ENCODE assay signal across 9 cellular contexts in the genomic region with DNA sequence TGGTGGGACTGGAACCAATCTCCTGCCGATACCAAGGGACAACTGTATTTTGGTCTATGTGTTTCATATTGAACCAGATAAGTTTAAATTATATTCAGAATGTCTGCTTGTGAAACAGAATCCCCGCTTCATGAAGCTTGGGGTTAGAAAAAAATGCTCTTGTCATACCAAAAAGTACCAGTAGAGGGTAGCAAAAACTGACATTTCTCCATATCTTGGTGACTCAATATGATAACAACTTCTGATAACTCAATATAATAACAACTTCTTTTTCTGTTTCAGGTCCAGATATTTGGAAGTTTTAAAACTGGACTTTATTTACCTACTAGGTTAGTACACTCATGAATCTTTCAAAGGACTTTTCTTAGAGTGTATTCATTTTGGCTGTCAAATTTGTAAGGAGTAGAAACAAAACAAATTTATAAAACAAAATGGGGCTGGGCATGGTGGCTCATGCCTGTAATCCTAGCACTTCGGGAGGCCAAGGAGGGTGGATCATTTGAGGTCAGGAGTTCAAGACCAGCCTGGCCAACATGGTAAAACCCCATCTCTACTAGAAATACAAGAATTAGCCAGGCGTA. TPM values are rescaled to one million over a fixed set of nuclear protein-coding genes. Genes with fewer than 3 reads are reported as not detected.
DNase-seq lines count a peak whose midpoint lies in the region; ATAC-seq and TF ChIP-seq lines count a peak whose summit lies in the region.
"Had no signal": no experiment of that assay in that cellular context is flagged by ENCODE, and none has a peak within 500 bp of the region (broad histone marks: within the 10 kb centered on the region; RNA-seq: fewer than 3 reads in every experiment).

No MANE protein-coding gene starts in this region.

- TF ChIP-seq POLR2A in esophagus muscularis mucosa (IDR thresholded peaks at IDR 0.05; ENCODE audit: low read depth), result no peak

- WGBS in esophagus muscularis mucosa, result 47% methylated on average over 4 of the region's 4 CpGs

- H3K27ac ChIP-seq in esophagus muscularis mucosa (replicated peaks in 1 of 4), result no peak overlapping the region
- H3K27ac ChIP-seq: BLaER1 treated with 17β-estradiol and CSF1 and Interleukin-3, amounts not matched to agents 10 nM and 100 nM had no signal

- H3K4me1 Mint-ChIP-seq in osteocyte (ENCODE audit: unreplicated experiment), result peaks cover 21% of the 10 kb centered on the region

- H3K27me3 Mint-ChIP-seq in osteocyte (ENCODE audit: unreplicated experiment), result no peaks in the 10 kb centered on the region

- peaks cover 17% of the 10 kb centered on the region for H3K36me3 Mint-ChIP-seq in osteocyte (ENCODE audit: unreplicated experiment)

- H3K9me3 ChIP-seq in esophagus muscularis mucosa, result no peaks in the 10 kb centered on the region
- H3K9me3 ChIP-seq: BLaER1 treated with 17β-estradiol and CSF1 and Interleukin-3, amounts not matched to agents 10 nM and 100 nM had no signal

- no peak overlapping the region for H3K4me3 Mint-ChIP-seq in osteocyte (ENCODE audit: unreplicated experiment)

- H3K9me3 Mint-ChIP-seq in osteocyte (ENCODE audit: unreplicated experiment), result no peaks in the 10 kb centered on the region

- peaks cover 14 to 35% (median 25%) of the 10 kb centered on the region in 4 donors for H3K4me1 ChIP-seq in esophagus muscularis mucosa

- H3K36me3 ChIP-seq in esophagus muscularis mucosa, result peaks cover 20 to 64% (median 35%) of the 10 kb centered on the region in 4 donors

- peak; percentile 79 to 86 (median 84) for TF ChIP-seq CTCF in esophagus muscularis mucosa (IDR thresholded peaks at IDR 0.05)
- TF ChIP-seq CTCF in osteocyte (IDR thresholded peaks at IDR 0.05), result peak; percentile 80

- no peak overlapping the region for H3K4me3 ChIP-seq in esophagus muscularis mucosa
- H3K4me3 ChIP-seq: BLaER1 treated with 17β-estradiol and CSF1 and Interleukin-3, amounts not matched to agents 10 nM and 100 nM had no signal

- no peak for TF ChIP-seq EP300 in esophagus muscularis mucosa (IDR thresholded peaks at IDR 0.05)

- peak; percentile 33 for DNase-seq in NCI-H1092 treated with DMSO at 0.1 percent for 48 hours (lab: John Stamatoyannopoulos, UW)
- no peak for DNase-seq in NCI-H1092 (lab: John Stamatoyannopoulos, UW)
- peak; percentile 13 for DNase-seq in SKM-1 (lab: John Stamatoyannopoulos, UW; ENCODE audit: unreplicated experiment)
- no peak for DNase-seq in esophagus muscularis mucosa (ENCODE audit: extremely low spot score)
- DNase-seq in osteocyte (ENCODE audit: extremely low spot score, unreplicated experiment), result no peak

- intact Hi-C loops in esophagus muscularis mucosa (cut with DNase I), result loop anchor here (10.0 kb wide), 1 partner anchor 141 kb away; no protein-coding TSS in a partner anchor

- no peak overlapping the region for H3K27ac Mint-ChIP-seq in osteocyte (ENCODE audit: unreplicated experiment)

- ATAC-seq in HG03280 (IDR thresholded peaks at IDR 0.05; ENCODE audit: unreplicated experiment) (peak; percentile 48), GM19455 (IDR thresholded peaks at IDR 0.05; ENCODE audit: unreplicated experiment) (no peak), HG03521 (IDR thresholded peaks at IDR 0.05; ENCODE audit: unreplicated experiment) (no peak)

- H3K27me3 ChIP-seq in esophagus muscularis mucosa, result no peaks in the 10 kb centered on the region
- H3K27me3 ChIP-seq: BLaER1 treated with 17β-estradiol and CSF1 and Interleukin-3, amounts not matched to agents 10 nM and 100 nM had no signal

RNA-seq across cellular contexts. Expression of a gene that starts 52.3 kb away (rescaled TPM):
- total RNA-seq in esophagus muscularis mucosa, result 10 to 100 TPM; 12.3 to 17.4 (median 15.6) TPM
- total RNA-seq in osteocyte, result 4.6 TPM in 2 replicates

Comparison
In these comparisons a context has a peak if more than half of its experiments do, and no peak if none do; other contexts are left out.
1. DNase-seq: peak in NCI-H1092 treated with DMSO at 0.1 percent for 48 hours (single experiment) and SKM-1 (single experiment); none in NCI-H1092 (single experiment), esophagus muscularis mucosa (single experiment) and osteocyte (single experiment).